In the genomic region with DNA sequence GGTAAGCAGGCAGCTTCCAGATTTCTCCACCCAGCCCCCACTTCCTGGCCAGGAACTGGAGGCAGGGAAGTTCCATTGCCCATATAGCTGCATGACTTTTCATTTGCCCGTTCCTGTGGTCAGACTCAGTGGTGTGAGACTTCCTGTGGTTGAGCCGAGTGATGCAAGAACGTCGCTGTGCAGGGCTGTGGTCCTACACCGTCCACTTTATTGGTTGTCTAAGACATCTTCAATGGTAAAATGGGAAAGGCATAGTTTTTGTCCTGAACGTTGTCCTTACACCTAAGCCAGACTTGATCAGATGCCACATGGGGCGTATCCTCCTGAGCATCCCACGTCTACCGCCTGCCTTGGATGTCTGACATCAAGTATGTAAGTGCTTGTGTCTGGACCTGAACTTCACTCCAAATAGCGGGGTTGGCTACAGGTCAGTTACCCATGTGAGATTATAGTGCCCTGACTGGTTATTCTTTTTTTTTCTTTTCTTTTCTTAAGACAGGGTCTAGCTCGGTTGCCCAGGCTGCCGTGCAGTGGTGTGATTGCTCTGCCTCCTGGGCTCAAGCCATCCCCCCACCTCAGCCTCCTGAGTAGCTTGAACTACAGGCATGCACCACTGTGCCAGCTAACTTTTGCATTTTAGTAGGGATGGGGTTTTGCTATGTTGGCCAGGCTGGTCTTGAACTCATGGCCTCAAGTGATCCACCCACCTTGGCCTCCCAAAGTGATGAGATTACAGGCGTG, we compare ENCODE assay signal across 8 cellular contexts.
DNase-seq lines count a peak whose midpoint lies in the region; ATAC-seq and TF ChIP-seq lines count a peak whose summit lies in the region.

No MANE protein-coding gene starts in this region.

- ATAC-seq in GM18870 (IDR thresholded peaks at IDR 0.05; ENCODE audit: unreplicated experiment): peak; percentile 46
- ATAC-seq in HG03097 (IDR thresholded peaks at IDR 0.05; ENCODE audit: low FRiP score, unreplicated experiment): peak; percentile 36

- no peak overlapping the region for H3K4me3 ChIP-seq in AG10803 (ENCODE audit: low read length)

- no peak for TF ChIP-seq CTCF in AG10803 (conservative IDR thresholded peaks at IDR 0.05; ENCODE audit: low read length)

- DNase-seq in AG10803 (ENCODE audit: low read depth): peak; percentile 94
- DNase-seq in SW480 (ENCODE audit: low spot score): peak; percentile 86
- DNase-seq in germinal center (ENCODE audit: low spot score): peak; percentile 24
- no peak for DNase-seq in NCI-H146 treated with DMSO at 0.1 percent for 48 hours (lab: John Stamatoyannopoulos, UW; ENCODE audit: unreplicated experiment)
- no peak for DNase-seq in NCI-H446 treated with DMSO at 0.1 percent for 48 hours (lab: John Stamatoyannopoulos, UW)
- DNase-seq in RKO (ENCODE audit: low spot score): no peak

Comparison
In these comparisons a context has a peak if more than half of its experiments do, and no peak if none do; other contexts are left out.
1. DNase-seq: peak in AG10803 (single experiment), SW480 (single experiment) and germinal center (single experiment); none in NCI-H146 treated with DMSO at 0.1 percent for 48 hours (single experiment), NCI-H446 treated with DMSO at 0.1 percent for 48 hours (single experiment) and RKO (single experiment).